Comparison of ENCODE assay signal across 8 cellular contexts in genomic region chr20:62617711-62618483, GRCh38. TPM values are rescaled to one million over a fixed set of nuclear protein-coding genes. Genes with fewer than 3 reads are reported as not detected.
DNase-seq lines count a peak whose midpoint lies in the region; ATAC-seq and TF ChIP-seq lines count a peak whose summit lies in the region.

No MANE protein-coding gene starts in this region.

- DNase-seq in GDM1 (lab: John Stamatoyannopoulos, UW) (peak; percentile 85), HK-2 (ENCODE audit: unreplicated experiment) (peak; percentile 90), Right ventricle myocardium superior (peak; percentile 87), breast epithelium (ENCODE audit: low spot score in 2 of 2) (no peak)
- DNase-seq in activated CD4-positive, alpha-beta T cell treated with anti-CD3 and anti-CD28 coated beads, Interleukin-2, amount 50 U/mL, for 1 hour = peak; percentile 31
- peak; percentile 68 to 69 for DNase-seq in stimulated activated CD8-positive, alpha-beta memory T cell treated with anti-CD3 and anti-CD28 coated beads, Interleukin-15, amount 100 ng/mL, for 48 hours (ENCODE audit: low read depth in 2 of 2)

- H3K4me1 ChIP-seq in breast epithelium = peaks cover 1 to 2% of the 10 kb centered on the region in 2 donors

- TF ChIP-seq POLR2A in breast epithelium (IDR thresholded peaks at IDR 0.05) = no peak

- peak; percentile 64 for ATAC-seq in Right ventricle myocardium superior (ENCODE audit: poor library complexity)
- ATAC-seq in HG03135 (IDR thresholded peaks at IDR 0.05; ENCODE audit: unreplicated experiment) = no peak
- ATAC-seq in HG02852 (IDR thresholded peaks at IDR 0.05; ENCODE audit: unreplicated experiment) = no peak

- peak overlapping the region in 1 of 2 donors; percentile 82 for H3K27ac ChIP-seq in breast epithelium

- peaks cover 0 to 7% of the 10 kb centered on the region in 2 donors for H3K27me3 ChIP-seq in breast epithelium

- intact Hi-C loops in Right ventricle myocardium superior (cut with DNase I) = loop anchor here (5.0 kb wide), 1 partner anchor 116 kb away; no protein-coding TSS in a partner anchor
- intact Hi-C loops in breast epithelium (cut with DNase I; ENCODE audit: low total_unique reads) = loop anchor here (10.0 kb wide), 1 partner anchor 113 kb away; no protein-coding TSS in a partner anchor

- H3K36me3 ChIP-seq in breast epithelium = no peaks in the 10 kb centered on the region

- H3K9me3 ChIP-seq in breast epithelium = no peaks in the 10 kb centered on the region

- TF ChIP-seq CTCF in breast epithelium (IDR thresholded peaks at IDR 0.05) = no peak

- no peak overlapping the region for H3K4me3 ChIP-seq in breast epithelium

RNA-seq across cellular contexts. Expression of gene SLCO4A1, which starts 24.4 kb away (rescaled TPM):
- 12.1 TPM for total RNA-seq in Right ventricle myocardium superior
- total RNA-seq in breast epithelium = 10 to 100 TPM in 2 of 3 donors, 1 to 10 TPM in 1; 8.8 to 26.5 (median 15.4) TPM

Comparison
In these comparisons a context has a peak if more than half of its experiments do, and no peak if none do; other contexts are left out.
1. DNase-seq: peak in GDM1 (single experiment), HK-2 (single experiment), activated CD4-positive, alpha-beta T cell treated with anti-CD3 and anti-CD28 coated beads, Interleukin-2, amount 50 U/mL, for 1 hour (single experiment), Right ventricle myocardium superior (single experiment) and stimulated activated CD8-positive, alpha-beta memory T cell treated with anti-CD3 and anti-CD28 coated beads, Interleukin-15, amount 100 ng/mL, for 48 hours (2 of 2); none in breast epithelium (0 of 2).